Comparison of ENCODE assay signal across 1 cellular context in the genomic region with DNA sequence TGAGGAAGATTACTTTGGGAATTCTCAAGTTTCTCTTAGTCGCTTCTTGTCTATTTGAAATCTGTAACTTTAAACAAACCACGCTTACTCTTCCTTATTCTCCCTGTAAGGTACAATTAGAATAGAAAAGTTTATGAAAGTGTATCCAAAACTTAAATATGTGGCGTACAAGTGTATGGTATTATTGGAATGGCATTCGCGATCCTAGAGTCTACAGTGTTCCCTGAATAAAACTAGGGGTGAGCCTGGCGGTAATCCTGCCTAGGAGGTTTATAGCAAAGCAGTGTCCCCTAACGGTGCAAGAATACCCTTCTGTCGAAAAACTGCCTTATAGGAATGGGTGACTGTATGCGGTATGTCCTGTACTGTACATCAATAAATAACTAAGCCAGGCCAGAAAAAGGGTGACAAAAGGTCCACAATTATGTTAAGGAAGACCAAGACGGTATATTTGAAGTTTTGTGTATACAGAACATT.
TF ChIP-seq lines count a peak whose summit lies in the region.

No MANE protein-coding gene starts in this region.

TF ChIP-seq in H1, 55 proteins besides CTCF, POLR2A, EP300 and RAD21 (continued from another document):
- TF ChIP-seq MAFK (IDR thresholded peaks at IDR 0.05; ENCODE audit: low read depth, low read length) (no peak), CTBP2 (IDR thresholded peaks at IDR 0.05; ENCODE audit: borderline replicate concordance, insufficient read depth, insufficient read length, low read length) (no peak), BACH1 (IDR thresholded peaks at IDR 0.05; ENCODE audit: low read length) (no peak), ASH2L (IDR thresholded peaks at IDR 0.05; ENCODE audit: low read length) (no peak), SIN3A (conservative IDR thresholded peaks at IDR 0.05 in 1 of 2, IDR thresholded peaks at IDR 0.05 in 1 of 2; ENCODE audit: low read depth in 1 of 2, low read length in 2 of 2) (no peak), SP1 (IDR thresholded peaks at IDR 0.05; ENCODE audit: low read depth, low read length) (no peak), RBBP5 (IDR thresholded peaks at IDR 0.05; ENCODE audit: borderline replicate concordance, low read depth, low read length) (no peak)
- TF ChIP-seq, protein P1, sequence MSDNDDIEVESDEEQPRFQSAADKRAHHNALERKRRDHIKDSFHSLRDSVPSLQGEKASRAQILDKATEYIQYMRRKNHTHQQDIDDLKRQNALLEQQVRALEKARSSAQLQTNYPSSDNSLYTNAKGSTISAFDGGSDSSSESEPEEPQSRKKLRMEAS (IDR thresholded peaks at IDR 0.05): no peak
